Comparison of ENCODE assay signal across 8 cellular contexts in the genomic region with DNA sequence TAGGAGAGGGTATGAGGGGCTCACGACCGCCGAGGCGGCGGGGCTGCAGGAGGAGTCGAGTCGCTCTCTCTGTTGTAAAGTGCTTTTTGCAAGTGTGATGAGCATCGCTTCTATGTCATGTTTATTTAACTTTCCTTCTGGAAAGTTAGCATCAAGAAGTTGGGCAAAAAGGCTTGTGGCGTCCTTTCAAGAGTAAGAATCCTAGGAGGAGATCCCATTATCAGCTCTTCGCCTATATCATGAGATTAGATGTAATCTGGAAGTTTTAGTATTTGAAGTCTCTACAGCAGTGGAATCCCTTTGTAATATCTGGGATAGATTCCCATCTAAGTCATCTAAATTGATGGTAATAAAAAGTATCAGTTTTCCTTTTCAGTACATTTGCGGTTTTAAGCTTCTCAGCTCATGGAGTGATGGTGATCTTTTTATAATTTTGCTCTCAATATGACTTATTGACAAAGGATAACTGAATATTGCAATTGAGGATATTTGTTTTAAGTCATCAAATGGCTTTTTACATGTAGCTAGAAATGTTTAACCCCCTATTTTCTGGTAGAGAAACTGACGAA. TPM values are rescaled to one million over a fixed set of nuclear protein-coding genes. Genes with fewer than 3 reads are reported as not detected.
A peak's percentile ranks its signal among the peaks of the same experiment; 100 is the strongest.
DNase-seq lines count a peak whose midpoint lies in the region; ATAC-seq, FAIRE-seq and TF ChIP-seq lines count a peak whose summit lies in the region.

No MANE protein-coding gene starts in this region.

- no peaks in the 10 kb centered on the region for H3K27me3 Mint-ChIP-seq in activated naive CD4-positive, alpha-beta T cell treated with anti-CD3 and anti-CD28 coated beads, Interleukin-2, amount 50 U/mL, for 24 hours
- H3K27me3 Mint-ChIP-seq in type B pancreatic cell: no peaks in the 10 kb centered on the region

- ATAC-seq in lower lobe of right lung (no peak), left lobe of liver (no peak)

- peak overlapping the region; percentile 91 for H3K4me3 Mint-ChIP-seq in activated naive CD4-positive, alpha-beta T cell treated with anti-CD3 and anti-CD28 coated beads, Interleukin-2, amount 50 U/mL, for 24 hours
- peak overlapping the region; percentile 90 for H3K4me3 Mint-ChIP-seq in type B pancreatic cell

- H3K36me3 ChIP-seq in lower lobe of right lung: no peaks in the 10 kb centered on the region

- DNase-seq in activated naive CD4-positive, alpha-beta T cell (lab: John Stamatoyannopoulos, UW): no peak
- DNase-seq in astrocyte of the spinal cord (ENCODE audit: low read depth, low spot score): peak; percentile 43
- DNase-seq in lower lobe of right lung: no peak
- no peak for DNase-seq in type B pancreatic cell (ENCODE audit: extremely low spot score, unreplicated experiment)
- no peak for DNase-seq in NCI-H146 treated with DMSO at 0.1 percent for 48 hours (lab: John Stamatoyannopoulos, UW; ENCODE audit: unreplicated experiment)
- no peak for DNase-seq in GM19239 (ENCODE audit: insufficient read length, low spot score)
- no peak for DNase-seq in left lobe of liver (ENCODE audit: low spot score)

- H3K9me3 ChIP-seq in lower lobe of right lung: no peaks in the 10 kb centered on the region

- no peak for FAIRE-seq in GM19239 (lab: Jason Lieb, UNC)

- H3K27me3 ChIP-seq in lower lobe of right lung (ENCODE audit: low read depth): no peaks in the 10 kb centered on the region

- no peaks in the 10 kb centered on the region for H3K36me3 Mint-ChIP-seq in activated naive CD4-positive, alpha-beta T cell treated with anti-CD3 and anti-CD28 coated beads, Interleukin-2, amount 50 U/mL, for 24 hours
- peaks cover 10% of the 10 kb centered on the region for H3K36me3 Mint-ChIP-seq in type B pancreatic cell

- intact Hi-C loops in lower lobe of right lung (cut with DNase I): no loop called here

- peaks cover 70% of the 10 kb centered on the region for H3K4me1 Mint-ChIP-seq in activated naive CD4-positive, alpha-beta T cell treated with anti-CD3 and anti-CD28 coated beads, Interleukin-2, amount 50 U/mL, for 24 hours
- peaks cover 43% of the 10 kb centered on the region for H3K4me1 Mint-ChIP-seq in type B pancreatic cell (ENCODE audit: unreplicated experiment)

- no peaks in the 10 kb centered on the region for H3K9me3 Mint-ChIP-seq in activated naive CD4-positive, alpha-beta T cell treated with anti-CD3 and anti-CD28 coated beads, Interleukin-2, amount 50 U/mL, for 24 hours
- peaks cover 4% of the 10 kb centered on the region for H3K9me3 Mint-ChIP-seq in type B pancreatic cell

- peak overlapping the region; percentile 82 for H3K27ac Mint-ChIP-seq in activated naive CD4-positive, alpha-beta T cell treated with anti-CD3 and anti-CD28 coated beads, Interleukin-2, amount 50 U/mL, for 24 hours
- peak overlapping the region; percentile 56 for H3K27ac Mint-ChIP-seq in type B pancreatic cell

- TF ChIP-seq CTCF in astrocyte of the spinal cord (IDR thresholded peaks at IDR 0.05; ENCODE audit: low read depth, low read length) (no peak), lower lobe of right lung (IDR thresholded peaks at IDR 0.05) (no peak), type B pancreatic cell (conservative IDR thresholded peaks at IDR 0.05) (no peak)

- H3K27ac ChIP-seq in lower lobe of right lung: peak overlapping the region; percentile 93

- in situ Hi-C loops in astrocyte of the spinal cord (cut with HindIII; ENCODE audit: low sequenced_read_pairs): no loop called here

- H3K4me3 ChIP-seq in astrocyte of the spinal cord (ENCODE audit: low read depth, low read length) (peak overlapping the region; percentile 83), lower lobe of right lung (peak overlapping the region; percentile 84)

- peaks cover 35% of the 10 kb centered on the region for H3K4me1 ChIP-seq in lower lobe of right lung

RNA-seq across cellular contexts. Expression of gene GALNT7, which starts 1.7 kb away (rescaled TPM):
- total RNA-seq in lower lobe of right lung (22.0 TPM), type B pancreatic cell (ENCODE audit: low replicate concordance) (63.9 and 100 TPM in 2 replicates), left lobe of liver (0.65 TPM)

Comparison
In these comparisons a context has a peak if more than half of its experiments do, and no peak if none do; other contexts are left out.
1. RNA of gene GALNT7, which starts 1.7 kb away (total RNA-seq): 63.9 to 100 TPM in type B pancreatic cell and 22.0 TPM in lower lobe of right lung (single experiment); 0.65 TPM in left lobe of liver (single experiment); every median in the first group is over 10 times any median in the second.